15 cellular contexts compared by ENCODE assay signal in the genomic region with DNA sequence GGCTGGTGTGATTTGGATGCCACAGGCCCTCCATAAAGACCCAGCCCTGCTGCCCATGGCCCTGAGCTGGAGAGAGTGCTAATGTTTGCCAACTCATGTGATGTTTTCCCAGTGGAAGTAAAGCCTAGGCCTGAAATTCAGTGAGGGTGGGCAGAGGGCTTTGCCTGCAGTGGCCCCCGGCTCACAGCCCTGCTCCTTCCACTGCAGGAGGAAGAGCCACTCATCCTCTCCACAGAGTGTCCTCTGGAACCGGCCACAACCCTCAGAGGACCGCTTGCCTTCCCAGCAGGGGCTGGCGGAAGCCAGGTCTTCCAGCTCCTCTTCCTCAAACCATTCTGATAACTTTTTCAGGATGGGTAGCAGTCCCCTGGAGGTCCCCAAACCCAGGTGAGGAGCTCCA. TPM values are rescaled to one million over a fixed set of nuclear protein-coding genes. Genes with fewer than 3 reads are reported as not detected.
DNase-seq lines count a peak whose midpoint lies in the region; ATAC-seq and TF ChIP-seq lines count a peak whose summit lies in the region.
"Had no signal": no experiment of that assay in that cellular context is flagged by ENCODE, and none has a peak within 500 bp of the region (broad histone marks: within the 10 kb centered on the region; RNA-seq: fewer than 3 reads in every experiment).

No MANE protein-coding gene starts in this region.

- no peak for ATAC-seq in heart left ventricle
- no peak for ATAC-seq in activated CD8-positive, alpha-beta T cell treated with anti-CD3 and anti-CD28 coated beads for 36 hours

- POLR2A ChIA-PET in activated CD8-positive, alpha-beta T cell treated with anti-CD3 and anti-CD28 coated beads for 36 hours (lab: Charles Lee), result interaction anchor here (0.6 to 1.1 kb wide), 2 partner anchors 10 to 83 kb away, joined by 4 to 6 read pairs; no protein-coding TSS in a partner anchor

- H3K4me3 ChIP-seq in left ventricle myocardium inferior, result no peak overlapping the region
- no peak overlapping the region for H3K4me3 ChIP-seq in heart left ventricle

- CTCF ChIA-PET in activated CD8-positive, alpha-beta T cell treated with anti-CD3 and anti-CD28 coated beads for 36 hours (lab: Charles Lee), result interaction anchor here (1.1 to 1.4 kb wide), 2 partner anchors 37 to 387 kb away, joined by 4 read pairs; no protein-coding TSS in a partner anchor

- 93 to 97% (median 95%) methylated on average over 4 of the region's 4 CpGs; no CpG with 5 or more reads in 1 of the 4 donors for WGBS in heart left ventricle, 4 donors

- peak overlapping the region; percentile 36 for H3K27ac ChIP-seq in left ventricle myocardium inferior (replicated peaks)
- H3K27ac ChIP-seq in heart left ventricle, result no peak overlapping the region
- H3K27ac ChIP-seq in cingulate gyrus (ENCODE audit: low read depth, low read length), result peak overlapping the region; percentile 2
- H3K27ac ChIP-seq: 22Rv1 had no signal

- H3K27ac Mint-ChIP-seq in activated CD8-positive, alpha-beta T cell treated with anti-CD3 and anti-CD28 coated beads for 36 hours, result no peak overlapping the region
- H3K27ac Mint-ChIP-seq: H9 had no signal

- intact Hi-C loops in left ventricle myocardium inferior (cut with micrococcal nuclease) (no loop called here), heart left ventricle (cut with DNase I) (no loop called here), posterior vena cava (cut with DNase I) (no loop called here)
- intact Hi-C loops in activated CD8-positive, alpha-beta T cell treated with anti-CD3 and anti-CD28 coated beads for 36 hours (cut with micrococcal nuclease), result no loop called here

- peaks cover 25% of the 10 kb centered on the region for H3K36me3 Mint-ChIP-seq in activated CD8-positive, alpha-beta T cell treated with anti-CD3 and anti-CD28 coated beads for 36 hours (ENCODE audit: low read depth)

- no peak for TF ChIP-seq POLR2A in heart left ventricle (IDR thresholded peaks at IDR 0.05)

- H3K27me3 ChIP-seq in left ventricle myocardium inferior (ENCODE audit: low read depth) (no peaks in the 10 kb centered on the region), heart left ventricle (no peaks in the 10 kb centered on the region)

- no peak for TF ChIP-seq CTCF in left ventricle myocardium inferior (IDR thresholded peaks at IDR 0.05; ENCODE audit: borderline replicate concordance)
- TF ChIP-seq CTCF in heart left ventricle (IDR thresholded peaks at IDR 0.05), result no peak
- no peak for TF ChIP-seq CTCF in activated CD8-positive, alpha-beta T cell treated with anti-CD3 and anti-CD28 coated beads for 36 hours (IDR thresholded peaks at IDR 0.05)

- DNase-seq in left ventricle myocardium inferior, result no peak
- no peak for DNase-seq in heart left ventricle
- peak; percentile 70 for DNase-seq in posterior vena cava (ENCODE audit: low spot score)
- DNase-seq in germinal center (ENCODE audit: low spot score), result no peak
- no peak for DNase-seq in effector CD4-positive, alpha-beta T cell
- no peak for DNase-seq in activated CD8-positive, alpha-beta T cell treated with anti-CD3 and anti-CD28 coated beads for 36 hours
- DNase-seq: CD4-positive, CD25-positive, alpha-beta regulatory T cell; DMS53; GOT3; H9; IMR-90 had no signal

- H3K36me3 ChIP-seq in left ventricle myocardium inferior (peaks cover 100% of the 10 kb centered on the region), heart left ventricle (peaks cover 0 to 100% (median 100%) of the 10 kb centered on the region in 9 donors)

- H3K4me3 Mint-ChIP-seq in activated CD8-positive, alpha-beta T cell treated with anti-CD3 and anti-CD28 coated beads for 36 hours, result no peak overlapping the region
- H3K4me3 Mint-ChIP-seq: CD4-positive, CD25-positive, alpha-beta regulatory T cell; H9 had no signal

- no peaks in the 10 kb centered on the region for H3K9me3 ChIP-seq in left ventricle myocardium inferior (replicated peaks)
- no peaks in the 10 kb centered on the region for H3K9me3 ChIP-seq in heart left ventricle

- no peaks in the 10 kb centered on the region for H3K27me3 Mint-ChIP-seq in activated CD8-positive, alpha-beta T cell treated with anti-CD3 and anti-CD28 coated beads for 36 hours
- H3K27me3 Mint-ChIP-seq: CD4-positive, CD25-positive, alpha-beta regulatory T cell had no signal

- no peaks in the 10 kb centered on the region for H3K9me3 Mint-ChIP-seq in activated CD8-positive, alpha-beta T cell treated with anti-CD3 and anti-CD28 coated beads for 36 hours
- H3K9me3 Mint-ChIP-seq: CD4-positive, CD25-positive, alpha-beta regulatory T cell; H9 had no signal

- H3K4me1 Mint-ChIP-seq in activated CD8-positive, alpha-beta T cell treated with anti-CD3 and anti-CD28 coated beads for 36 hours (ENCODE audit: low read depth), result no peaks in the 10 kb centered on the region
- H3K4me1 Mint-ChIP-seq: CD4-positive, CD25-positive, alpha-beta regulatory T cell; H9 had no signal

- H3K4me1 ChIP-seq in left ventricle myocardium inferior (peaks cover 12% of the 10 kb centered on the region), heart left ventricle (peaks cover 0 to 15% (median 0%) of the 10 kb centered on the region in 12 donors)

RNA-seq across cellular contexts. Expression of gene CPNE9, which starts 13.9 kb away (rescaled TPM):
- total RNA-seq in left ventricle myocardium inferior (0.16 TPM), heart left ventricle (not detected), posterior vena cava (not detected)
- polyA plus RNA-seq in heart left ventricle, result under 1 TPM in 1 of 2 donors, not detected in 1; 0.04 TPM
- total RNA-seq in activated CD8-positive, alpha-beta T cell treated with anti-CD3 and anti-CD28 coated beads for 36 hours, result not detected
- total RNA-seq: A673; CD4-positive, CD25-positive, alpha-beta regulatory T cell; IMR-90 had no signal
- polyA plus RNA-seq: BJ; CD4-positive, CD25-positive, alpha-beta regulatory T cell; IMR-90 had no signal

RNA-seq across cellular contexts. Expression of gene MTMR14, which starts 40.5 kb away (rescaled TPM):
- total RNA-seq in left ventricle myocardium inferior, result 42.3 TPM
- total RNA-seq in heart left ventricle, result 10 to 100 TPM; 31.6 to 93.7 (median 46.3) TPM
- 10 to 100 TPM; 34.1 to 37.7 TPM for polyA plus RNA-seq in heart left ventricle
- 10 to 100 TPM; 15.1 to 23.8 TPM for total RNA-seq in posterior vena cava
- 10 to 100 TPM; 27.9 to 33.4 TPM for total RNA-seq in activated CD8-positive, alpha-beta T cell treated with anti-CD3 and anti-CD28 coated beads for 36 hours

RNA-seq across cellular contexts. Expression of gene BRPF1, which starts 41.8 kb away (rescaled TPM):
- total RNA-seq in left ventricle myocardium inferior, result 9.4 TPM
- 10 to 100 TPM in 6 of 9 donors, 1 to 10 TPM in 3; 9.0 to 17.8 (median 10.6) TPM for total RNA-seq in heart left ventricle
- 10 to 100 TPM in 1 of 2 donors, 1 to 10 TPM in 1; 5.5 to 12.0 TPM for polyA plus RNA-seq in heart left ventricle
- total RNA-seq in posterior vena cava, result 10 to 100 TPM; 15.6 to 17.5 TPM
- 10 to 100 TPM; 28.2 to 32.3 TPM for total RNA-seq in activated CD8-positive, alpha-beta T cell treated with anti-CD3 and anti-CD28 coated beads for 36 hours

RNA-seq across cellular contexts. Expression of gene OGG1, which starts 60.0 kb away (rescaled TPM):
- total RNA-seq in left ventricle myocardium inferior, result 9.2 TPM
- 10 to 100 TPM in 2 of 9 donors, 1 to 10 TPM in 7; 6.2 to 14.8 (median 8.3) TPM for total RNA-seq in heart left ventricle
- 10 to 100 TPM in 1 of 2 donors, 1 to 10 TPM in 1; 9.8 to 12.2 TPM for polyA plus RNA-seq in heart left ventricle
- total RNA-seq in posterior vena cava, result 10 to 100 TPM; 15.4 to 23.4 TPM
- total RNA-seq in activated CD8-positive, alpha-beta T cell treated with anti-CD3 and anti-CD28 coated beads for 36 hours, result 10 to 100 TPM; 32.4 to 39.3 TPM

Comparison
In these comparisons a context has a peak if more than half of its experiments do, and no peak if none do; other contexts are left out.
1. H3K27ac ChIP-seq: peak in left ventricle myocardium inferior (single experiment) and cingulate gyrus (single experiment); none in heart left ventricle (0 of 12).